Comparison of ENCODE assay signal across 8 cellular contexts in genomic region chr9:61857709-61858351, GRCh38.
DNase-seq lines count a peak whose midpoint lies in the region; ATAC-seq and TF ChIP-seq lines count a peak whose summit lies in the region.
"Not testable (repeated sequence)": the region's sequence is repeated elsewhere in the genome, so short reads cannot be mapped to it uniquely, and the experiment has no call there.

No MANE protein-coding gene starts in this region.

- intact Hi-C loops in CD8-positive, alpha-beta T cell (cut with DNase I, micrococcal nuclease); natural killer cell (cut with micrococcal nuclease): not testable (repeated sequence)

- H3K4me1 ChIP-seq in CD8-positive, alpha-beta T cell (ENCODE audit: insufficient read depth, low read length); foreskin keratinocyte: not testable (repeated sequence)

- not testable (repeated sequence) for DNase-seq in CD8-positive, alpha-beta T cell; T-cell; foreskin keratinocyte; natural killer cell

- H3K27ac ChIP-seq in CD8-positive, alpha-beta T cell (ENCODE audit: low read depth, low read length); foreskin keratinocyte: not testable (repeated sequence)

- POLR2A ChIA-PET in CD8-positive, alpha-beta T cell (lab: Charles Lee); T-cell (lab: Charles Lee): not testable (repeated sequence)

- not testable (repeated sequence) for H3K27me3 Mint-ChIP-seq in CD8-positive, alpha-beta T cell (ENCODE audit: low read depth); T-cell; natural killer cell (ENCODE audit: low read depth in 2 of 2)

- not testable (repeated sequence) for H3K27me3 ChIP-seq in CD8-positive, alpha-beta T cell (ENCODE audit: insufficient read depth, low read length); foreskin keratinocyte

- H3K4me1 Mint-ChIP-seq in CD8-positive, alpha-beta T cell (ENCODE audit: low read depth); T-cell; natural killer cell: not testable (repeated sequence)

- not testable (repeated sequence) for H3K4me3 Mint-ChIP-seq in CD8-positive, alpha-beta T cell; T-cell; natural killer cell

- not testable (repeated sequence) for H3K4me3 ChIP-seq in CD8-positive, alpha-beta T cell (ENCODE audit: low read depth, low read length)

- H3K27ac Mint-ChIP-seq in CD8-positive, alpha-beta T cell; T-cell; natural killer cell: not testable (repeated sequence)

- not testable (repeated sequence) for H3K36me3 Mint-ChIP-seq in CD8-positive, alpha-beta T cell; T-cell; natural killer cell

- not testable (repeated sequence) for H3K9me3 Mint-ChIP-seq in CD8-positive, alpha-beta T cell; T-cell; natural killer cell

- not testable (repeated sequence) for H3K9me3 ChIP-seq in CD8-positive, alpha-beta T cell (ENCODE audit: low read length)

- CTCF ChIA-PET in CD8-positive, alpha-beta T cell (lab: Charles Lee); T-cell (lab: Charles Lee): not testable (repeated sequence)

- not testable (repeated sequence) for TF ChIP-seq CTCF in CD8-positive, alpha-beta T cell (IDR thresholded peaks at IDR 0.05); foreskin keratinocyte (conservative IDR thresholded peaks at IDR 0.05); natural killer cell (IDR thresholded peaks at IDR 0.05)

- not testable (repeated sequence) for H3K36me3 ChIP-seq in CD8-positive, alpha-beta T cell (ENCODE audit: insufficient read depth, low read length)

- ATAC-seq in CD8-positive, alpha-beta T cell: peak; percentile 73
- ATAC-seq in GM19035 (IDR thresholded peaks at IDR 0.05; ENCODE audit: unreplicated experiment) (peak; percentile 85), GM21528 (IDR thresholded peaks at IDR 0.05; ENCODE audit: low FRiP score, unreplicated experiment) (peak; percentile 87), HG02852 (IDR thresholded peaks at IDR 0.05; ENCODE audit: unreplicated experiment) (peak; percentile 87), HG03280 (IDR thresholded peaks at IDR 0.05; ENCODE audit: unreplicated experiment) (peak; percentile 73), T-cell (replicated peaks in 1 of 4) (peak; percentile 68 to 87 (median 80)), foreskin keratinocyte (peak; percentile 79), natural killer cell (peak; percentile 78 to 82 (median 79))
